ENCODE assay signal across 10 cellular contexts in genomic region chr3:9777695-9778023, GRCh38. TPM values are rescaled to one million over a fixed set of nuclear protein-coding genes. Genes with fewer than 3 reads are reported as not detected.
DNase-seq lines count a peak whose midpoint lies in the region; TF ChIP-seq lines count a peak whose summit lies in the region.
"Had no signal": no experiment of that assay in that cellular context is flagged by ENCODE, and none has a peak within 500 bp of the region (broad histone marks: within the 10 kb centered on the region; RNA-seq: fewer than 3 reads in every experiment).

No MANE protein-coding gene starts in this region.

- TF ChIP-seq CTCF in HL-60 (IDR thresholded peaks at IDR 0.05; ENCODE audit: insufficient read depth, low read length), result no peak
- TF ChIP-seq CTCF in spleen (IDR thresholded peaks at IDR 0.05 in 8 of 11, conservative IDR thresholded peaks at IDR 0.05 in 3 of 11), result no peak

- H3K4me3 ChIP-seq in HL-60 (replicated peaks; ENCODE audit: insufficient read depth, low read length) (no peak overlapping the region), spleen (no peak overlapping the region), neuronal stem cell (ENCODE audit: low read length in 2 of 2) (no peak overlapping the region)
- H3K4me3 ChIP-seq: right lobe of liver had no signal

- peaks cover 3% of the 10 kb centered on the region for H3K79me1 ChIP-seq in neuronal stem cell (ENCODE audit: low read depth, low read length)

- H3K9me3 ChIP-seq in spleen (no peaks in the 10 kb centered on the region), neuronal stem cell (replicated peaks in 1 of 2; ENCODE audit: control insufficient read depth in 2 of 2, insufficient read depth in 1 of 2, low read depth in 1 of 2, low read length in 2 of 2) (no peaks in the 10 kb centered on the region)
- H3K9me3 ChIP-seq: right lobe of liver had no signal

- POLR2A ChIA-PET in activated CD4-positive, alpha-beta T cell treated with anti-CD3 and anti-CD28 coated beads, Interleukin-2, amount 10 ng/mL, durations not matched to agents 7 days and 5 days (lab: Charles Lee), result no interaction called here

- no peak overlapping the region for H2BK120ac ChIP-seq in neuronal stem cell (ENCODE audit: low read depth, low read length)

- peak overlapping the region; percentile 96 for H3K27ac ChIP-seq in HL-60 (replicated peaks)
- peak overlapping the region; percentile 10 for H3K27ac ChIP-seq in angular gyrus (ENCODE audit: low read depth, low read length)
- no peak overlapping the region for H3K27ac ChIP-seq in spleen
- H3K27ac ChIP-seq in neuronal stem cell (replicated peaks; ENCODE audit: low read length), result no peak overlapping the region
- H3K27ac ChIP-seq: right lobe of liver had no signal

- H3K9ac ChIP-seq in neuronal stem cell (ENCODE audit: low read depth, low read length, poor library complexity), result no peak overlapping the region

- no peak overlapping the region for H3K4ac ChIP-seq in neuronal stem cell (ENCODE audit: low read length)

- H3K9me3 Mint-ChIP-seq in activated CD4-positive, alpha-beta T cell treated with anti-CD3 and anti-CD28 coated beads, Interleukin-2, amount 10 ng/mL, durations not matched to agents 7 days and 5 days, result no peaks in the 10 kb centered on the region

- no peak for DNase-seq in activated CD4-positive, alpha-beta T cell treated with anti-CD3 and anti-CD28 coated beads, Interleukin-2, amount 10 ng/mL, durations not matched to agents 7 days and 5 days
- DNase-seq in activated CD4-positive, alpha-beta T cell treated with anti-CD3 and anti-CD28 coated beads for 4 hours, result no peak
- DNase-seq in HL-60 (ENCODE audit: low read depth in 1 of 2, low spot score in 1 of 2) (no peak), spleen (peak; percentile 21), neuronal stem cell (ENCODE audit: low spot score) (no peak), HT-29 (ENCODE audit: low spot score) (no peak), HPDE6-E6E7 (ENCODE audit: extremely low spot score) (no peak)
- DNase-seq: NCI-H1694 treated with DMSO at 0.1 percent for 48 hours, right lobe of liver had no signal

- H3K4me1 Mint-ChIP-seq in activated CD4-positive, alpha-beta T cell treated with anti-CD3 and anti-CD28 coated beads, Interleukin-2, amount 10 ng/mL, durations not matched to agents 7 days and 5 days, result peaks cover 50% of the 10 kb centered on the region

- H3K4me1 ChIP-seq in spleen, result peaks cover 26 to 55% (median 44%) of the 10 kb centered on the region in 6 donors
- H3K4me1 ChIP-seq in neuronal stem cell (ENCODE audit: control insufficient read depth in 2 of 2, insufficient read depth in 1 of 2, low read depth in 1 of 2, low read length in 2 of 2), result no peaks in the 10 kb centered on the region

- CTCF ChIA-PET in activated CD4-positive, alpha-beta T cell treated with anti-CD3 and anti-CD28 coated beads, Interleukin-2, amount 10 ng/mL, durations not matched to agents 7 days and 5 days (lab: Charles Lee), result interaction anchor here (0.8 to 1.4 kb wide), 3 partner anchors 10 to 45 kb away, joined by 3 to 6 read pairs (median 3); partner anchors contain the start of genes ARPC4 and TADA3

- H3K36me3 ChIP-seq in spleen, result peaks cover 0 to 34% (median 11%) of the 10 kb centered on the region in 6 donors
- peaks cover 13 to 39% of the 10 kb centered on the region in 2 donors for H3K36me3 ChIP-seq in neuronal stem cell (replicated peaks in 1 of 2; ENCODE audit: control insufficient read depth in 2 of 2, insufficient read depth in 2 of 2, low read length in 2 of 2)

- 85 to 96% (median 94%) methylated on average over 1 of the region's 1 CpG for WGBS in spleen, 5 donors
- no CpG with 5 or more reads among the region's 1 CpG for WGBS in neuronal stem cell (ENCODE audit: extremely low coverage in 2 of 2, insufficient read length in 2 of 2, insufficient replicate concordance in 1 of 2), 2 donors

- no peaks in the 10 kb centered on the region for H3K27me3 Mint-ChIP-seq in activated CD4-positive, alpha-beta T cell treated with anti-CD3 and anti-CD28 coated beads, Interleukin-2, amount 10 ng/mL, durations not matched to agents 7 days and 5 days

- H2BK15ac ChIP-seq in neuronal stem cell (ENCODE audit: low read length), result no peak overlapping the region

- H2AK5ac ChIP-seq in neuronal stem cell (ENCODE audit: low read depth, low read length), result no peak overlapping the region

- no peak overlapping the region for H3K4me2 ChIP-seq in neuronal stem cell (ENCODE audit: insufficient read depth, low read length, poor library complexity, severe bottlenecking)

- no peak overlapping the region for H3K23ac ChIP-seq in neuronal stem cell (ENCODE audit: low read depth, low read length, poor library complexity)

- no peaks in the 10 kb centered on the region for H3K27me3 ChIP-seq in HL-60 (ENCODE audit: insufficient read depth, poor library complexity, severe bottlenecking)
- H3K27me3 ChIP-seq in spleen (replicated peaks in 1 of 7), result no peaks in the 10 kb centered on the region
- H3K27me3 ChIP-seq in neuronal stem cell (ENCODE audit: control insufficient read depth in 3 of 3, insufficient read depth in 3 of 3, low read depth in 1 of 3, low read length in 3 of 3), result no peaks in the 10 kb centered on the region
- H3K27me3 ChIP-seq: right lobe of liver had no signal

- peak overlapping the region; percentile 20 for H3K27ac Mint-ChIP-seq in activated CD4-positive, alpha-beta T cell treated with anti-CD3 and anti-CD28 coated beads, Interleukin-2, amount 10 ng/mL, durations not matched to agents 7 days and 5 days

- H3K14ac ChIP-seq in neuronal stem cell (ENCODE audit: low read length), result no peak overlapping the region

- H2BK5ac ChIP-seq in neuronal stem cell (ENCODE audit: low read length), result no peak overlapping the region

- intact Hi-C loops in spleen (cut with DNase I; ENCODE audit: low total_unique reads), result no loop called here

- H4K8ac ChIP-seq in neuronal stem cell (ENCODE audit: low read depth, low read length), result no peak overlapping the region

- H3K18ac ChIP-seq in neuronal stem cell (ENCODE audit: low read length), result no peak overlapping the region

- H3K36me3 Mint-ChIP-seq in activated CD4-positive, alpha-beta T cell treated with anti-CD3 and anti-CD28 coated beads, Interleukin-2, amount 10 ng/mL, durations not matched to agents 7 days and 5 days (ENCODE audit: low read depth), result peaks cover 35% of the 10 kb centered on the region

- no peak overlapping the region for H2AFZ ChIP-seq in neuronal stem cell (ENCODE audit: low read length)

- H3K4me3 Mint-ChIP-seq in activated CD4-positive, alpha-beta T cell treated with anti-CD3 and anti-CD28 coated beads, Interleukin-2, amount 10 ng/mL, durations not matched to agents 7 days and 5 days, result no peak overlapping the region

- H2BK12ac ChIP-seq in neuronal stem cell (ENCODE audit: low read length), result no peak overlapping the region

- H4K91ac ChIP-seq in neuronal stem cell (ENCODE audit: low read depth, low read length, poor library complexity), result no peak overlapping the region

- TF ChIP-seq POLR2A in spleen (IDR thresholded peaks at IDR 0.05), result no peak

RNA-seq across cellular contexts. Expression of gene CAMK1, which starts 7.9 kb away (rescaled TPM):
- 10 to 100 TPM; 18.8 to 19.0 TPM for total RNA-seq in activated CD4-positive, alpha-beta T cell treated with anti-CD3 and anti-CD28 coated beads, Interleukin-2, amount 10 ng/mL, durations not matched to agents 7 days and 5 days
- 10 to 100 TPM; 10.1 to 30.5 (median 22.6) TPM for total RNA-seq in spleen
- polyA plus RNA-seq in spleen, result 10 to 100 TPM; 14.5 to 29.8 (median 28.2) TPM
- 15.0 TPM for polyA plus RNA-seq in neuronal stem cell (2013, experiment 1 of 2)
- 14.5 TPM for polyA plus RNA-seq in neuronal stem cell (2013, experiment 2 of 2)
- 0.81 and 3.2 TPM in 2 replicates for total RNA-seq in HT-29 (2014; rRNA removed; shearing (Covaris generic))

RNA-seq across cellular contexts. Expression of gene TADA3, which starts 14.6 kb away (rescaled TPM):
- 10 to 100 TPM; 77.6 to 82.3 TPM for total RNA-seq in activated CD4-positive, alpha-beta T cell treated with anti-CD3 and anti-CD28 coated beads, Interleukin-2, amount 10 ng/mL, durations not matched to agents 7 days and 5 days
- total RNA-seq in spleen, result 10 to 100 TPM; 38.6 to 73.7 (median 51.4) TPM
- 10 to 100 TPM; 33.6 to 48.3 (median 41.5) TPM for polyA plus RNA-seq in spleen
- polyA plus RNA-seq in neuronal stem cell (2013, experiment 1 of 2), result 66.2 TPM
- polyA plus RNA-seq in neuronal stem cell (2013, experiment 2 of 2), result 65.3 TPM
- 65.0 and 68.7 TPM in 2 replicates for total RNA-seq in HT-29 (2014; rRNA removed; shearing (Covaris generic))

RNA-seq across cellular contexts. Expression of gene ARPC4, which starts 15.2 kb away (rescaled TPM):
- total RNA-seq in activated CD4-positive, alpha-beta T cell treated with anti-CD3 and anti-CD28 coated beads, Interleukin-2, amount 10 ng/mL, durations not matched to agents 7 days and 5 days, result 100 to 1,000 TPM; 258 to 299 TPM
- total RNA-seq in spleen, result 100 to 1,000 TPM; 156 to 238 (median 199) TPM
- polyA plus RNA-seq in spleen, result 100 to 1,000 TPM in 2 of 3 donors, 10 to 100 TPM in 1; 98.9 to 144 (median 125) TPM
- 49.1 TPM for polyA plus RNA-seq in neuronal stem cell (2013, experiment 1 of 2)
- polyA plus RNA-seq in neuronal stem cell (2013, experiment 2 of 2), result 46.8 TPM
- 155 and 192 TPM in 2 replicates for total RNA-seq in HT-29 (2014; rRNA removed; shearing (Covaris generic))

RNA-seq across cellular contexts. Expression of gene OGG1, which starts 27.9 kb away (rescaled TPM):
- 10 to 100 TPM; 42.3 to 47.9 TPM for total RNA-seq in activated CD4-positive, alpha-beta T cell treated with anti-CD3 and anti-CD28 coated beads, Interleukin-2, amount 10 ng/mL, durations not matched to agents 7 days and 5 days
- total RNA-seq in spleen, result 10 to 100 TPM; 22.0 to 34.5 (median 28.1) TPM
- 10 to 100 TPM in 2 of 3 donors, 1 to 10 TPM in 1; 9.3 to 16.7 (median 15.9) TPM for polyA plus RNA-seq in spleen
- 24.0 TPM for polyA plus RNA-seq in neuronal stem cell (2013, experiment 1 of 2)
- 27.1 TPM for polyA plus RNA-seq in neuronal stem cell (2013, experiment 2 of 2)
- total RNA-seq in HT-29 (2014; rRNA removed; shearing (Covaris generic)), result 29.3 and 31.2 TPM in 2 replicates

RNA-seq across cellular contexts. Expression of gene TTLL3, which starts 32.4 kb away (rescaled TPM):
- total RNA-seq in activated CD4-positive, alpha-beta T cell treated with anti-CD3 and anti-CD28 coated beads, Interleukin-2, amount 10 ng/mL, durations not matched to agents 7 days and 5 days, result 10 to 100 TPM; 51.1 to 55.3 TPM
- 100 to 1,000 TPM in 2 of 7 donors, 10 to 100 TPM in 5; 59.5 to 143 (median 78.9) TPM for total RNA-seq in spleen
- polyA plus RNA-seq in spleen, result 10 to 100 TPM; 24.8 to 58.1 (median 47.3) TPM
- 18.1 TPM for polyA plus RNA-seq in neuronal stem cell (2013, experiment 1 of 2)
- 16.9 TPM for polyA plus RNA-seq in neuronal stem cell (2013, experiment 2 of 2)
- 3.4 and 5.3 TPM in 2 replicates for total RNA-seq in HT-29 (2014; rRNA removed; shearing (Covaris generic))

Comparison
In these comparisons a context has a peak if more than half of its experiments do, and no peak if none do; other contexts are left out.
1. H3K27ac ChIP-seq: peak in HL-60 (single experiment) and angular gyrus (single experiment); none in spleen (0 of 8) and neuronal stem cell (single experiment).